In genomic region chr5:108726446-108727091, GRCh38 we compare ENCODE assay signal across 8 cellular contexts. TPM values are rescaled to one million over a fixed set of nuclear protein-coding genes. Genes with fewer than 3 reads are reported as not detected.
DNase-seq lines count a peak whose midpoint lies in the region; ATAC-seq, FAIRE-seq and TF ChIP-seq lines count a peak whose summit lies in the region.

No MANE protein-coding gene starts in this region.

- ATAC-seq in K562 (peak; percentile 6; the same call in 2 of the 3 replicates), omental fat pad (ENCODE audit: low FRiP score) (no peak), GM21717 (IDR thresholded peaks at IDR 0.05; ENCODE audit: unreplicated experiment) (no peak)

- peak overlapping the region; percentile 89 for H3K4me3 Mint-ChIP-seq in HFFc6
- no peak overlapping the region for H3K4me3 Mint-ChIP-seq in activated CD4-positive, alpha-beta memory T cell treated with anti-CD3 and anti-CD28 coated beads for 36 hours

- H3K27me3 ChIP-seq in K562 (ENCODE audit: control insufficient read depth in 2 of 2, insufficient read depth in 2 of 2, low read length in 2 of 2) = no peaks in the 10 kb centered on the region
- H3K27me3 ChIP-seq in mucosa of rectum (ENCODE audit: control insufficient read depth in 2 of 2, insufficient read depth in 2 of 2, low read length in 2 of 2) = no peaks in the 10 kb centered on the region

- 6% methylated on average over 4 of the region's 4 CpGs for WGBS in K562 (ENCODE audit: insufficient coverage, low coverage, missing lambda C conversion rate)

- TF ChIP-seq POLR2A in K562 (conservative IDR thresholded peaks at IDR 0.05) = no peak

- H3K36me3 Mint-ChIP-seq in HFFc6 (ENCODE audit: low read depth) = no peaks in the 10 kb centered on the region
- no peaks in the 10 kb centered on the region for H3K36me3 Mint-ChIP-seq in activated CD4-positive, alpha-beta memory T cell treated with anti-CD3 and anti-CD28 coated beads for 36 hours

- H3K36me3 ChIP-seq in K562 (ENCODE audit: control insufficient read depth, insufficient read depth, low read length) = no peaks in the 10 kb centered on the region
- H3K36me3 ChIP-seq in mucosa of rectum (ENCODE audit: control insufficient read depth in 2 of 2, insufficient read depth in 2 of 2, low read length in 2 of 2) = no peaks in the 10 kb centered on the region

- DNase-seq in AG10803 (ENCODE audit: low read depth) (peak; percentile 36), HFFc6 (no peak), K562 (ENCODE audit: extremely low read depth in 1 of 4, low spot score in 3 of 4) (peak; percentile 33 to 55 (median 38)), DMS153 treated with DMSO at 0.1 percent for 48 hours (lab: John Stamatoyannopoulos, UW; ENCODE audit: unreplicated experiment) (no peak), omental fat pad (ENCODE audit: low spot score) (no peak)
- no peak for DNase-seq in activated CD4-positive, alpha-beta memory T cell treated with anti-CD3 and anti-CD28 coated beads for 36 hours

- peaks cover 20% of the 10 kb centered on the region for H3K79me2 ChIP-seq in K562 (ENCODE audit: control insufficient read depth, insufficient read depth, low read length)

- TF ChIP-seq CTCF in AG10803 (conservative IDR thresholded peaks at IDR 0.05; ENCODE audit: low read length) (no peak), HFFc6 (IDR thresholded peaks at IDR 0.05) (no peak), K562 (IDR thresholded peaks at IDR 0.05 in 2 of 3, conservative IDR thresholded peaks at IDR 0.05 in 1 of 3; ENCODE audit: insufficient read depth in 2 of 3, low read depth in 1 of 3, low read length in 3 of 3) (no peak), omental fat pad (IDR thresholded peaks at IDR 0.05) (no peak)

- H3K27ac Mint-ChIP-seq in HFFc6 = peak overlapping the region; percentile 93
- H3K27ac Mint-ChIP-seq in activated CD4-positive, alpha-beta memory T cell treated with anti-CD3 and anti-CD28 coated beads for 36 hours = no peak overlapping the region

- peaks cover 0 to 8% of the 10 kb centered on the region in 2 experiments; a peak in 2 of 5 replicates for H3K4me1 ChIP-seq in K562 (replicated peaks in 1 of 2; ENCODE audit: control insufficient read depth in 2 of 2, insufficient read depth in 2 of 2, low read length in 2 of 2)
- peaks cover 4 to 13% of the 10 kb centered on the region in 2 donors for H3K4me1 ChIP-seq in mucosa of rectum (ENCODE audit: control insufficient read depth in 2 of 2, insufficient read depth in 2 of 2, low read length in 2 of 2)

- in situ Hi-C loops in K562 (cut with MboI) = no loop called here

- no peaks in the 10 kb centered on the region for H3K9me1 ChIP-seq in K562 (ENCODE audit: control insufficient read depth, insufficient read depth, low read length)

- peak overlapping the region; percentile 80 to 96; a peak in 3 of 4 replicates for H3K9ac ChIP-seq in K562 (ENCODE audit: insufficient read depth in 1 of 2, low read depth in 2 of 2, low read length in 2 of 2)
- H3K9ac ChIP-seq in mucosa of rectum (ENCODE audit: low read depth in 1 of 2, low read length in 2 of 2) = peak overlapping the region in 1 of 2 donors; percentile 97

- peak overlapping the region; percentile 97 for H3K4me2 ChIP-seq in K562 (ENCODE audit: insufficient read depth, low read length)

- H3K4me1 Mint-ChIP-seq in HFFc6 (ENCODE audit: low read depth) = peaks cover 44% of the 10 kb centered on the region
- H3K4me1 Mint-ChIP-seq in activated CD4-positive, alpha-beta memory T cell treated with anti-CD3 and anti-CD28 coated beads for 36 hours (ENCODE audit: low read depth) = peaks cover 23% of the 10 kb centered on the region

- no peak for TF ChIP-seq RAD21 in K562 (CRISPR knock-in tag; conservative IDR thresholded peaks at IDR 0.05 in 1 of 2, IDR thresholded peaks at IDR 0.05 in 1 of 2)

- H3K27ac ChIP-seq in K562 (ENCODE audit: extremely low read depth, low read depth, low read length) = peak overlapping the region; percentile 90
- peak overlapping the region; percentile 92 to 93 for H3K27ac ChIP-seq in mucosa of rectum (ENCODE audit: low read depth in 2 of 2, low read length in 2 of 2)

- H2AFZ ChIP-seq in K562 (ENCODE audit: low read depth, low read length) = peak overlapping the region; percentile 98

- intact Hi-C loops in K562 (cut with micrococcal nuclease) = loop anchor here (5.0 to 10.0 kb wide), 2 partner anchors 342 to 686 kb away; partner anchors contain the start of gene FBXL17
- intact Hi-C loops in activated CD4-positive, alpha-beta memory T cell treated with anti-CD3 and anti-CD28 coated beads for 36 hours (cut with micrococcal nuclease) = no loop called here

- CTCF ChIA-PET in K562 (lab: Yijun Ruan, JAX; ENCODE audit: low intra/inter-chr PET ratio) = no interaction called here
- CTCF ChIA-PET in activated CD4-positive, alpha-beta memory T cell treated with anti-CD3 and anti-CD28 coated beads for 36 hours (lab: Charles Lee) = no interaction called here

- H3K27me3 Mint-ChIP-seq in HFFc6 (ENCODE audit: insufficient read depth) = peaks cover under 1% of the 10 kb centered on the region; the same call in 1 of the 2 replicates
- H3K27me3 Mint-ChIP-seq in activated CD4-positive, alpha-beta memory T cell treated with anti-CD3 and anti-CD28 coated beads for 36 hours = peaks cover 31% of the 10 kb centered on the region

- peak; percentile 57 for FAIRE-seq in K562 (lab: Jason Lieb, UNC)

- POLR2A ChIA-PET in K562 (lab: Yijun Ruan, JAX) = interaction anchor here (1.0 to 5.3 kb wide), 10 partner anchors 11 to 963 kb away, joined by 3 to 49 read pairs (median 5); partner anchors contain the start of genes FER, MAN2A1 and PJA2
- POLR2A ChIA-PET in activated CD4-positive, alpha-beta memory T cell treated with anti-CD3 and anti-CD28 coated beads for 36 hours (lab: Charles Lee) = no interaction called here

- no peaks in the 10 kb centered on the region for H4K20me1 ChIP-seq in K562 (replicated peaks; ENCODE audit: control insufficient read depth, insufficient read depth, low read length)

- peak overlapping the region; percentile 86 for H3K4me3 ChIP-seq in AG10803 (ENCODE audit: low read length)
- H3K4me3 ChIP-seq in K562 = peak overlapping the region; percentile 56
- H3K4me3 ChIP-seq in mucosa of rectum (ENCODE audit: low read length in 2 of 2) = peak overlapping the region in 1 of 2 donors; percentile 90

- H3K9me3 Mint-ChIP-seq in HFFc6 = no peaks in the 10 kb centered on the region
- H3K9me3 Mint-ChIP-seq in activated CD4-positive, alpha-beta memory T cell treated with anti-CD3 and anti-CD28 coated beads for 36 hours = no peaks in the 10 kb centered on the region

- H3K9me3 ChIP-seq in K562 (replicated peaks; ENCODE audit: control insufficient read depth, insufficient read depth, low read depth, low read length) (no peaks in the 10 kb centered on the region), mucosa of rectum (ENCODE audit: control insufficient read depth in 2 of 2, low read length in 2 of 2) (no peaks in the 10 kb centered on the region)

- TF ChIP-seq EP300 in K562 (IDR thresholded peaks at IDR 0.05; ENCODE audit: low read length) = no peak

- no TSS peak for BruUV-seq in K562 (replicated peaks; lab: Mats Ljungman, UMichigan)

TF ChIP-seq in K562, 482 proteins besides CTCF, POLR2A, EP300 and RAD21 (continues in another document):
- TF ChIP-seq PTTG1 (tag; IDR thresholded peaks at IDR 0.05; ENCODE audit: low read depth) = no peak
- TF ChIP-seq ESRRA (IDR thresholded peaks at IDR 0.05; ENCODE audit: borderline replicate concordance, low read depth) = no peak
- TF ChIP-seq U2AF1 (optimal IDR thresholded peaks at IDR 0.05; ENCODE audit: low read depth, low read length) = no peak
- TF ChIP-seq CHD1 (IDR thresholded peaks at IDR 0.05; ENCODE audit: low read length) = no peak
- TF ChIP-seq TRIM28 (IDR thresholded peaks at IDR 0.05) = peak; percentile 31; the same call in 1 of the 2 replicates
- TF ChIP-seq FOXJ3 (CRISPR knock-in tag; IDR thresholded peaks at IDR 0.05) = no peak
- TF ChIP-seq GABPA (tag; conservative IDR thresholded peaks at IDR 0.05; ENCODE audit: low read depth) = 0 out of 2 replicates have a peak, but pooled peaks have one; percentile 13

RNA-seq across cellular contexts. Expression of gene FER, which starts 21.1 kb away (rescaled TPM):
- 10 to 100 TPM; 20.2 to 24.6 (median 22.9) TPM for total RNA-seq in HFFc6 (2021; fragmentation: NEBNext Ultra II Directional; extraction: Animal tissue kit (Norgen Biotek cat#: 25700))
- 11.5 and 57.2 TPM in 2 replicates for total RNA-seq in K562 (2011; cell fraction: chromatin; rRNA removed; ENCODE audit: low replicate concordance)
- total RNA-seq in K562 (2011; cell fraction: nucleolus; rRNA removed) = 3.0 and 4.7 TPM in 2 replicates
- 9.2 and 12.5 TPM in 2 replicates for total RNA-seq in K562 (2011; cell fraction: nucleoplasm; rRNA removed)
- total RNA-seq in K562 (2014; rRNA removed) (6.7 and 9.7 TPM in 2 replicates), K562 (2014; rRNA removed; fragmentation: Illumina TruSeq; extraction: Trizol) (18.2 and 22.5 TPM in 2 replicates), K562 (2015; rRNA removed; fragmentation: Illumina TruSeq; extraction: Trizol) (13.8 and 16.8 TPM in 2 replicates), K562 (2021) (14.3 and 16.7 TPM in 2 replicates), omental fat pad (10 to 100 TPM; 25.2 to 33.1 (median 29.5) TPM)
- polyA plus RNA-seq in K562 (2011; rRNA removed) (6.4 and 8.5 TPM in 2 replicates), K562 (2014; fragmentation: Illumina TruSeq; extraction: Trizol) (6.9 and 8.9 TPM in 2 replicates), K562 (2014; fragmentation: Nextera tagmentation; extraction: Ambion mirVana) (10 to 100 TPM in 1 of 2 experiments, 1 to 10 TPM in 1; 8.8 to 10.3 TPM), K562 (2014; rRNA removed) (7.4 and 10.5 TPM in 2 replicates)
- polyA plus RNA-seq in K562 (2011; cell fraction: cytosol; rRNA removed) = 0.64 and 1.4 TPM in 2 replicates
- polyA plus RNA-seq in K562 (2011; cell fraction: nucleus; rRNA removed) = 3.3 and 5.0 TPM in 2 replicates
- polyA plus RNA-seq in K562 (2012) = 7.3 and 8.2 TPM in 2 replicates
- 36.9 and 51.5 TPM in 2 replicates for polyA minus RNA-seq in K562 (2011; rRNA and poly(A)+ RNA removed)
- polyA minus RNA-seq in K562 (2011; cell fraction: cytosol; rRNA and poly(A)+ RNA removed) = 4.3 and 6.3 TPM in 2 replicates
- polyA minus RNA-seq in K562 (2011; cell fraction: nucleus; rRNA and poly(A)+ RNA removed) = 12.7 and 35.9 TPM in 2 replicates
- 1 to 10 TPM; 9.1 to 9.5 TPM for total RNA-seq in activated CD4-positive, alpha-beta memory T cell treated with anti-CD3 and anti-CD28 coated beads for 36 hours

Comparison
In these comparisons a context has a peak if more than half of its experiments do, and no peak if none do; other contexts are left out.
1. DNase-seq: peak in AG10803 (single experiment) and K562 (4 of 4); none in HFFc6 (single experiment), DMS153 treated with DMSO at 0.1 percent for 48 hours (single experiment), activated CD4-positive, alpha-beta memory T cell treated with anti-CD3 and anti-CD28 coated beads for 36 hours (single experiment) and omental fat pad (single experiment).